ENCODE assay signal across 8 cellular contexts in genomic region chrX:2325076-2325784, GRCh38.
DNase-seq lines count a peak whose midpoint lies in the region; ATAC-seq lines count a peak whose summit lies in the region.

No MANE protein-coding gene starts in this region.

- H3K9me3 Mint-ChIP-seq in activated CD4-positive, alpha-beta memory T cell treated with anti-CD3 and anti-CD28 coated beads for 36 hours: peaks cover 7% of the 10 kb centered on the region
- peaks cover 21% of the 10 kb centered on the region for H3K9me3 Mint-ChIP-seq in activated CD4-positive, alpha-beta memory T cell treated with anti-CD3 and anti-CD28 coated beads, Interleukin-2, amount 10 ng/mL, durations not matched to agents 7 days and 5 days

- CTCF ChIA-PET in activated CD4-positive, alpha-beta memory T cell treated with anti-CD3 and anti-CD28 coated beads for 36 hours (lab: Charles Lee): no interaction called here
- CTCF ChIA-PET in activated CD4-positive, alpha-beta memory T cell treated with anti-CD3 and anti-CD28 coated beads, Interleukin-2, amount 10 ng/mL, durations not matched to agents 7 days and 5 days (lab: Charles Lee): no interaction called here

- peak overlapping the region; percentile 64 for H3K4me3 Mint-ChIP-seq in activated CD4-positive, alpha-beta memory T cell treated with anti-CD3 and anti-CD28 coated beads for 36 hours
- H3K4me3 Mint-ChIP-seq in activated CD4-positive, alpha-beta memory T cell treated with anti-CD3 and anti-CD28 coated beads, Interleukin-2, amount 10 ng/mL, durations not matched to agents 7 days and 5 days: no peak overlapping the region

- intact Hi-C loops in activated CD4-positive, alpha-beta memory T cell treated with anti-CD3 and anti-CD28 coated beads for 36 hours (cut with micrococcal nuclease): no loop called here
- intact Hi-C loops in Right ventricle myocardium superior (cut with DNase I) (no loop called here), sciatic nerve (cut with DNase I) (no loop called here)

- ATAC-seq in Right ventricle myocardium superior (ENCODE audit: poor library complexity) (no peak), sciatic nerve (peak; percentile 63), GM18502 (IDR thresholded peaks at IDR 0.05; ENCODE audit: poor library complexity, unreplicated experiment) (no peak)

- peak overlapping the region; percentile 50 for H3K27ac Mint-ChIP-seq in activated CD4-positive, alpha-beta memory T cell treated with anti-CD3 and anti-CD28 coated beads for 36 hours
- H3K27ac Mint-ChIP-seq in activated CD4-positive, alpha-beta memory T cell treated with anti-CD3 and anti-CD28 coated beads, Interleukin-2, amount 10 ng/mL, durations not matched to agents 7 days and 5 days: no peak overlapping the region

- POLR2A ChIA-PET in activated CD4-positive, alpha-beta memory T cell treated with anti-CD3 and anti-CD28 coated beads for 36 hours (lab: Charles Lee): no interaction called here
- POLR2A ChIA-PET in activated CD4-positive, alpha-beta memory T cell treated with anti-CD3 and anti-CD28 coated beads, Interleukin-2, amount 10 ng/mL, durations not matched to agents 7 days and 5 days (lab: Charles Lee): no interaction called here

- H3K36me3 Mint-ChIP-seq in activated CD4-positive, alpha-beta memory T cell treated with anti-CD3 and anti-CD28 coated beads for 36 hours: peaks cover 18% of the 10 kb centered on the region
- peaks cover 3% of the 10 kb centered on the region for H3K36me3 Mint-ChIP-seq in activated CD4-positive, alpha-beta memory T cell treated with anti-CD3 and anti-CD28 coated beads, Interleukin-2, amount 10 ng/mL, durations not matched to agents 7 days and 5 days (ENCODE audit: low read depth)

- H3K4me1 Mint-ChIP-seq in activated CD4-positive, alpha-beta memory T cell treated with anti-CD3 and anti-CD28 coated beads for 36 hours (ENCODE audit: low read depth): peaks cover 2% of the 10 kb centered on the region
- no peaks in the 10 kb centered on the region for H3K4me1 Mint-ChIP-seq in activated CD4-positive, alpha-beta memory T cell treated with anti-CD3 and anti-CD28 coated beads, Interleukin-2, amount 10 ng/mL, durations not matched to agents 7 days and 5 days

- DNase-seq in activated CD4-positive, alpha-beta memory T cell treated with anti-CD3 and anti-CD28 coated beads for 36 hours: peak; percentile 50
- DNase-seq in activated CD4-positive, alpha-beta memory T cell treated with anti-CD3 and anti-CD28 coated beads, Interleukin-2, amount 10 ng/mL, durations not matched to agents 7 days and 5 days: no peak
- DNase-seq in activated gamma-delta T cell treated with anti-CD3 and anti-CD28 coated beads, Interleukin-2, amount 50 U/mL, for 16 hours (ENCODE audit: low read depth): peak; percentile 17
- DNase-seq in Right ventricle myocardium superior (peak; percentile 68), sciatic nerve (ENCODE audit: low spot score) (peak; percentile 88), COLO829 (ENCODE audit: low spot score) (no peak), NK-92 (lab: John Stamatoyannopoulos, UW; ENCODE audit: unreplicated experiment) (no peak)

- no peaks in the 10 kb centered on the region for H3K27me3 Mint-ChIP-seq in activated CD4-positive, alpha-beta memory T cell treated with anti-CD3 and anti-CD28 coated beads for 36 hours
- H3K27me3 Mint-ChIP-seq in activated CD4-positive, alpha-beta memory T cell treated with anti-CD3 and anti-CD28 coated beads, Interleukin-2, amount 10 ng/mL, durations not matched to agents 7 days and 5 days: no peaks in the 10 kb centered on the region

Comparison
In these comparisons a context has a peak if more than half of its experiments do, and no peak if none do; other contexts are left out.
1. DNase-seq: peak in activated CD4-positive, alpha-beta memory T cell treated with anti-CD3 and anti-CD28 coated beads for 36 hours (single experiment), activated gamma-delta T cell treated with anti-CD3 and anti-CD28 coated beads, Interleukin-2, amount 50 U/mL, for 16 hours (single experiment), Right ventricle myocardium superior (single experiment) and sciatic nerve (single experiment); none in activated CD4-positive, alpha-beta memory T cell treated with anti-CD3 and anti-CD28 coated beads, Interleukin-2, amount 10 ng/mL, durations not matched to agents 7 days and 5 days (single experiment), COLO829 (single experiment) and NK-92 (single experiment).